In genomic region chr18:49486617-49486958, GRCh38 we compare ENCODE assay signal across 8 cellular contexts. TPM values are rescaled to one million over a fixed set of nuclear protein-coding genes. Genes with fewer than 3 reads are reported as not detected.
DNase-seq lines count a peak whose midpoint lies in the region; ATAC-seq and TF ChIP-seq lines count a peak whose summit lies in the region.

No MANE protein-coding gene starts in this region.

- DNase-seq in activated T-cell treated with anti-CD3 and anti-CD28 coated beads, Interleukin-2, amount 50 U/mL, for 72 hours: no peak
- DNase-seq in activated T-cell treated with anti-CD3 and anti-CD28 coated beads, Interleukin-2, amount 50 U/mL, for 1 hour: no peak
- DNase-seq in RWPE1 (ENCODE audit: low spot score) (no peak), endothelial cell (ENCODE audit: low spot score) (no peak), GM10248 (ENCODE audit: extremely low spot score) (no peak), NCI-H2081 (lab: John Stamatoyannopoulos, UW) (no peak)
- DNase-seq in natural killer cell treated with Interleukin-12 subunit alpha and Interleukin-12 subunit beta and Interleukin-15 and Interleukin-18, amount 100 ng/mL, for 72 hours (ENCODE audit: low spot score): no peak

- peak overlapping the region; percentile 81 to 93 for H3K4me3 Mint-ChIP-seq in activated T-cell treated with anti-CD3 and anti-CD28 coated beads, Interleukin-2, amount 50 U/mL, for 72 hours
- peak overlapping the region; percentile 98 for H3K4me3 Mint-ChIP-seq in endothelial cell (ENCODE audit: unreplicated experiment)
- peak overlapping the region; percentile 87 for H3K4me3 Mint-ChIP-seq in natural killer cell treated with Interleukin-12 subunit alpha and Interleukin-12 subunit beta and Interleukin-15 and Interleukin-18, amount 100 ng/mL, for 72 hours

- no peak for TF ChIP-seq CTCF in RWPE1 (conservative IDR thresholded peaks at IDR 0.05; ENCODE audit: low read depth)
- TF ChIP-seq CTCF in endothelial cell (IDR thresholded peaks at IDR 0.05; ENCODE audit: unreplicated experiment): no peak
- no peak for TF ChIP-seq CTCF in GM10248 (IDR thresholded peaks at IDR 0.05; ENCODE audit: control extremely low read depth, extremely low read depth, low read depth, missing control alignments)

- CTCF ChIA-PET in RWPE1 (lab: Yijun Ruan, JAX) (no interaction called here), GM10248 (lab: Yijun Ruan, JAX) (interaction anchor here (1.0 to 1.8 kb wide), 5 partner anchors 8 to 782 kb away, joined by 3 to 9 read pairs (median 4); no protein-coding TSS in a partner anchor)

- peaks cover 17 to 50% of the 10 kb centered on the region in 2 donors for H3K36me3 Mint-ChIP-seq in activated T-cell treated with anti-CD3 and anti-CD28 coated beads, Interleukin-2, amount 50 U/mL, for 72 hours (ENCODE audit: insufficient read depth in 2 of 2)
- H3K36me3 Mint-ChIP-seq in endothelial cell (ENCODE audit: low read depth, unreplicated experiment): peaks cover 40% of the 10 kb centered on the region
- H3K36me3 Mint-ChIP-seq in natural killer cell treated with Interleukin-12 subunit alpha and Interleukin-12 subunit beta and Interleukin-15 and Interleukin-18, amount 100 ng/mL, for 72 hours: peaks cover 46% of the 10 kb centered on the region

- H3K27ac ChIP-seq in RWPE1: peak overlapping the region; percentile 94

- peak in 1 of 2 donors; percentile 58 for ATAC-seq in activated T-cell treated with anti-CD3 and anti-CD28 coated beads, Interleukin-2, amount 50 U/mL, for 72 hours (replicated peaks in 1 of 2)
- ATAC-seq in natural killer cell treated with Interleukin-12 subunit alpha and Interleukin-12 subunit beta and Interleukin-15 and Interleukin-18, amount 100 ng/mL, for 72 hours: no peak
- no peak for ATAC-seq in GM19351 (IDR thresholded peaks at IDR 0.05; ENCODE audit: unreplicated experiment)

- H3K4me1 Mint-ChIP-seq in activated T-cell treated with anti-CD3 and anti-CD28 coated beads, Interleukin-2, amount 50 U/mL, for 72 hours (ENCODE audit: low read depth): peaks cover 70% of the 10 kb centered on the region
- H3K4me1 Mint-ChIP-seq in endothelial cell (ENCODE audit: unreplicated experiment): peaks cover 35% of the 10 kb centered on the region
- H3K4me1 Mint-ChIP-seq in natural killer cell treated with Interleukin-12 subunit alpha and Interleukin-12 subunit beta and Interleukin-15 and Interleukin-18, amount 100 ng/mL, for 72 hours (ENCODE audit: low read depth in 2 of 2): peaks cover 43 to 51% of the 10 kb centered on the region in 2 donors

- POLR2A ChIA-PET in RWPE1 (lab: Yijun Ruan, JAX; ENCODE audit: low non-redundant PET): interaction anchor here (0.5 kb wide), 1 partner anchor 26 kb away, joined by 7 read pairs; the partner anchor contains the start of gene DYM
- POLR2A ChIA-PET in GM10248 (lab: Yijun Ruan, JAX): interaction anchor here (0.5 to 2.7 kb wide), 6 partner anchors 9 to 792 kb away, joined by 3 to 16 read pairs (median 6); partner anchors contain the start of gene DYM

- peak overlapping the region; percentile 85 for H3K27ac Mint-ChIP-seq in activated T-cell treated with anti-CD3 and anti-CD28 coated beads, Interleukin-2, amount 50 U/mL, for 72 hours
- H3K27ac Mint-ChIP-seq in endothelial cell (ENCODE audit: unreplicated experiment): peak overlapping the region; percentile 97
- peak overlapping the region; percentile 91 to 94 for H3K27ac Mint-ChIP-seq in natural killer cell treated with Interleukin-12 subunit alpha and Interleukin-12 subunit beta and Interleukin-15 and Interleukin-18, amount 100 ng/mL, for 72 hours

- H3K9me3 Mint-ChIP-seq in activated T-cell treated with anti-CD3 and anti-CD28 coated beads, Interleukin-2, amount 50 U/mL, for 72 hours: no peaks in the 10 kb centered on the region
- H3K9me3 Mint-ChIP-seq in endothelial cell (ENCODE audit: unreplicated experiment): no peaks in the 10 kb centered on the region
- H3K9me3 Mint-ChIP-seq in natural killer cell treated with Interleukin-12 subunit alpha and Interleukin-12 subunit beta and Interleukin-15 and Interleukin-18, amount 100 ng/mL, for 72 hours: no peaks in the 10 kb centered on the region

- H3K27me3 Mint-ChIP-seq in activated T-cell treated with anti-CD3 and anti-CD28 coated beads, Interleukin-2, amount 50 U/mL, for 72 hours (ENCODE audit: low read depth): no peaks in the 10 kb centered on the region
- H3K27me3 Mint-ChIP-seq in endothelial cell (ENCODE audit: unreplicated experiment): peaks cover 6% of the 10 kb centered on the region
- H3K27me3 Mint-ChIP-seq in natural killer cell treated with Interleukin-12 subunit alpha and Interleukin-12 subunit beta and Interleukin-15 and Interleukin-18, amount 100 ng/mL, for 72 hours: no peaks in the 10 kb centered on the region

RNA-seq across cellular contexts. Expression of gene C18orf32, which starts 0.4 kb away (rescaled TPM):
- total RNA-seq in activated T-cell treated with anti-CD3 and anti-CD28 coated beads, Interleukin-2, amount 50 U/mL, for 72 hours: 10 to 100 TPM; 28.7 to 36.2 TPM
- total RNA-seq in endothelial cell (ENCODE audit: unreplicated experiment): 33.2 TPM
- 10 to 100 TPM; 14.4 to 40.8 TPM for total RNA-seq in natural killer cell treated with Interleukin-12 subunit alpha and Interleukin-12 subunit beta and Interleukin-15 and Interleukin-18, amount 100 ng/mL, for 72 hours

RNA-seq across cellular contexts. Expression of gene RPL17, which starts 5.7 kb away (rescaled TPM):
- 1,000 to 10,000 TPM; 1,686 to 1,835 TPM for total RNA-seq in activated T-cell treated with anti-CD3 and anti-CD28 coated beads, Interleukin-2, amount 50 U/mL, for 72 hours
- 2,115 TPM for total RNA-seq in endothelial cell (ENCODE audit: unreplicated experiment)
- 1,000 to 10,000 TPM; 1,051 to 1,176 TPM for total RNA-seq in natural killer cell treated with Interleukin-12 subunit alpha and Interleukin-12 subunit beta and Interleukin-15 and Interleukin-18, amount 100 ng/mL, for 72 hours

RNA-seq across cellular contexts. Expression of gene DYM, which starts 26.1 kb away (rescaled TPM):
- total RNA-seq in activated T-cell treated with anti-CD3 and anti-CD28 coated beads, Interleukin-2, amount 50 U/mL, for 72 hours: 10 to 100 TPM; 74.9 to 91.6 TPM
- 73.6 TPM for total RNA-seq in endothelial cell (ENCODE audit: unreplicated experiment)
- 100 to 1,000 TPM in 1 of 2 donors, 10 to 100 TPM in 1; 75.4 to 117 TPM for total RNA-seq in natural killer cell treated with Interleukin-12 subunit alpha and Interleukin-12 subunit beta and Interleukin-15 and Interleukin-18, amount 100 ng/mL, for 72 hours
